Comparison of ENCODE assay signal across 12 cellular contexts in genomic region chr6:26441977-26442376, GRCh38. TPM values are rescaled to one million over a fixed set of nuclear protein-coding genes. Genes with fewer than 3 reads are reported as not detected.
DNase-seq lines count a peak whose midpoint lies in the region; ATAC-seq, FAIRE-seq and TF ChIP-seq lines count a peak whose summit lies in the region.
"Had no signal": no experiment of that assay in that cellular context is flagged by ENCODE, and none has a peak within 500 bp of the region (broad histone marks: within the 10 kb centered on the region; RNA-seq: fewer than 3 reads in every experiment).

No MANE protein-coding gene starts in this region.

- TF ChIP-seq EP300 in upper lobe of left lung (IDR thresholded peaks at IDR 0.05), result no peak

- no TSS peak for BruUV-seq in MCF 10A (replicated peaks; lab: Mats Ljungman, UMichigan)

- DNase-seq in breast epithelium (ENCODE audit: low spot score in 2 of 2), result no peak
- DNase-seq in MCF 10A (ENCODE audit: unreplicated experiment), result no peak
- no peak for DNase-seq in activated CD4-positive, alpha-beta memory T cell treated with anti-CD3 and anti-CD28 coated beads, Interleukin-2, amount 10 ng/mL, durations not matched to agents 7 days and 5 days
- DNase-seq in lower lobe of right lung, result no peak
- no peak for DNase-seq in upper lobe of left lung
- no peak for DNase-seq in right lobe of liver
- DNase-seq in D721Med (ENCODE audit: insufficient read length, low spot score), result no peak
- DNase-seq: AML-193, NCI-H510A had no signal

- CTCF ChIA-PET in MCF 10A (lab: Yijun Ruan, JAX), result no interaction called here
- CTCF ChIA-PET in activated CD4-positive, alpha-beta memory T cell treated with anti-CD3 and anti-CD28 coated beads, Interleukin-2, amount 10 ng/mL, durations not matched to agents 7 days and 5 days (lab: Charles Lee), result no interaction called here

- POLR2A ChIA-PET in MCF 10A (lab: Yijun Ruan, JAX), result interaction anchor here (1.0 to 1.3 kb wide), 2 partner anchors 11 to 31 kb away, joined by 3 to 4 read pairs; no protein-coding TSS in a partner anchor
- POLR2A ChIA-PET in activated CD4-positive, alpha-beta memory T cell treated with anti-CD3 and anti-CD28 coated beads, Interleukin-2, amount 10 ng/mL, durations not matched to agents 7 days and 5 days (lab: Charles Lee), result interaction anchor here (0.9 to 1.0 kb wide), 2 partner anchors 16 to 96 kb away, joined by 3 read pairs; no protein-coding TSS in a partner anchor

- no peak overlapping the region for H3K27ac Mint-ChIP-seq in MCF 10A (ENCODE audit: low read depth, unreplicated experiment)
- peak overlapping the region; percentile 42 for H3K27ac Mint-ChIP-seq in activated CD4-positive, alpha-beta memory T cell treated with anti-CD3 and anti-CD28 coated beads, Interleukin-2, amount 10 ng/mL, durations not matched to agents 7 days and 5 days

- no peaks in the 10 kb centered on the region for H3K9me3 ChIP-seq in breast epithelium
- H3K9me3 ChIP-seq in lower lobe of right lung, result no peaks in the 10 kb centered on the region
- no peaks in the 10 kb centered on the region for H3K9me3 ChIP-seq in upper lobe of left lung
- H3K9me3 ChIP-seq in right lobe of liver, result no peaks in the 10 kb centered on the region
- H3K9me3 ChIP-seq: SJSA1 had no signal

- H3K36me3 ChIP-seq in breast epithelium, result no peaks in the 10 kb centered on the region
- peaks cover 25% of the 10 kb centered on the region for H3K36me3 ChIP-seq in lower lobe of right lung
- peaks cover 0 to 11% (median 0%) of the 10 kb centered on the region in 4 donors for H3K36me3 ChIP-seq in upper lobe of left lung
- peaks cover 0 to 2% (median 0%) of the 10 kb centered on the region in 4 donors for H3K36me3 ChIP-seq in right lobe of liver

- no peaks in the 10 kb centered on the region for H3K27me3 ChIP-seq in breast epithelium
- no peaks in the 10 kb centered on the region for H3K27me3 ChIP-seq in lower lobe of right lung (ENCODE audit: low read depth)
- H3K27me3 ChIP-seq in upper lobe of left lung, result no peaks in the 10 kb centered on the region
- no peaks in the 10 kb centered on the region for H3K27me3 ChIP-seq in right lobe of liver
- H3K27me3 ChIP-seq: SJSA1 had no signal

- no peaks in the 10 kb centered on the region for H3K27me3 Mint-ChIP-seq in MCF 10A (ENCODE audit: insufficient read depth, unreplicated experiment)
- H3K27me3 Mint-ChIP-seq in activated CD4-positive, alpha-beta memory T cell treated with anti-CD3 and anti-CD28 coated beads, Interleukin-2, amount 10 ng/mL, durations not matched to agents 7 days and 5 days, result no peaks in the 10 kb centered on the region

- H3K4me3 ChIP-seq in breast epithelium (peak overlapping the region in 2 of 3 donors; percentile 8 to 37), lower lobe of right lung (peak overlapping the region; percentile 61), upper lobe of left lung (peak overlapping the region in 3 of 4 donors; percentile 51 to 67 (median 61)), right lobe of liver (no peak overlapping the region)
- H3K4me3 ChIP-seq: SJSA1 had no signal

- no peak for TF ChIP-seq POLR2A in breast epithelium (IDR thresholded peaks at IDR 0.05)
- TF ChIP-seq POLR2A in upper lobe of left lung (IDR thresholded peaks at IDR 0.05), result no peak
- TF ChIP-seq POLR2A in right lobe of liver (IDR thresholded peaks at IDR 0.05), result no peak

- H3K4me1 Mint-ChIP-seq in MCF 10A (ENCODE audit: insufficient read depth, unreplicated experiment), result peaks cover 15% of the 10 kb centered on the region
- H3K4me1 Mint-ChIP-seq in activated CD4-positive, alpha-beta memory T cell treated with anti-CD3 and anti-CD28 coated beads, Interleukin-2, amount 10 ng/mL, durations not matched to agents 7 days and 5 days, result peaks cover 60% of the 10 kb centered on the region

- ATAC-seq in lower lobe of right lung, result no peak
- ATAC-seq in upper lobe of left lung (ENCODE audit: low FRiP score in 2 of 2), result no peak
- no peak for ATAC-seq in right lobe of liver
- ATAC-seq in GM18907 (IDR thresholded peaks at IDR 0.05; ENCODE audit: unreplicated experiment), result no peak

- no peak overlapping the region for H3K4me3 Mint-ChIP-seq in MCF 10A (ENCODE audit: unreplicated experiment)
- H3K4me3 Mint-ChIP-seq in activated CD4-positive, alpha-beta memory T cell treated with anti-CD3 and anti-CD28 coated beads, Interleukin-2, amount 10 ng/mL, durations not matched to agents 7 days and 5 days, result peak overlapping the region; percentile 97

- intact Hi-C loops in breast epithelium (cut with DNase I; ENCODE audit: low total_unique reads), result no loop called here
- intact Hi-C loops in MCF 10A (cut with micrococcal nuclease), result loop anchor here (2.0 kb wide), 1 partner anchor 15 kb away; the partner anchor contains the start of gene BTN2A1
- intact Hi-C loops in lower lobe of right lung (cut with DNase I), result no loop called here
- intact Hi-C loops in right lobe of liver (cut with DNase I), result no loop called here

- peaks cover 13% of the 10 kb centered on the region for H3K36me3 Mint-ChIP-seq in MCF 10A (ENCODE audit: insufficient read depth, unreplicated experiment)
- peaks cover 53% of the 10 kb centered on the region for H3K36me3 Mint-ChIP-seq in activated CD4-positive, alpha-beta memory T cell treated with anti-CD3 and anti-CD28 coated beads, Interleukin-2, amount 10 ng/mL, durations not matched to agents 7 days and 5 days (ENCODE audit: low read depth)

- H3K27ac ChIP-seq in breast epithelium (no peak overlapping the region), lower lobe of right lung (no peak overlapping the region), upper lobe of left lung (peak overlapping the region in 2 of 4 donors; percentile 75 to 90), right lobe of liver (no peak overlapping the region)
- H3K27ac ChIP-seq: SJSA1 had no signal

- peaks cover 0 to 3% of the 10 kb centered on the region in 2 donors for H3K4me1 ChIP-seq in breast epithelium
- peaks cover 40% of the 10 kb centered on the region for H3K4me1 ChIP-seq in lower lobe of right lung
- H3K4me1 ChIP-seq in upper lobe of left lung, result peaks cover 21 to 33% (median 30%) of the 10 kb centered on the region in 4 donors
- H3K4me1 ChIP-seq in right lobe of liver, result peaks cover 0 to 11% (median 0%) of the 10 kb centered on the region in 4 donors

- WGBS in upper lobe of left lung, 2 donors, result 40 to 64% methylated on average over 5 of the region's 5 CpGs
- WGBS in right lobe of liver (ENCODE audit: insufficient coverage, low coverage, low lambda C conversion rate, missing lambda C conversion rate), result 47% methylated on average over 3 of the region's 5 CpGs

- H3K9me3 Mint-ChIP-seq in MCF 10A (ENCODE audit: unreplicated experiment), result no peaks in the 10 kb centered on the region
- H3K9me3 Mint-ChIP-seq in activated CD4-positive, alpha-beta memory T cell treated with anti-CD3 and anti-CD28 coated beads, Interleukin-2, amount 10 ng/mL, durations not matched to agents 7 days and 5 days, result no peaks in the 10 kb centered on the region

- no peak for FAIRE-seq in D721Med (lab: Jason Lieb, UNC)

- TF ChIP-seq CTCF in breast epithelium (IDR thresholded peaks at IDR 0.05) (no peak), MCF 10A (IDR thresholded peaks at IDR 0.05; ENCODE audit: unreplicated experiment) (no peak), lower lobe of right lung (IDR thresholded peaks at IDR 0.05) (no peak), upper lobe of left lung (IDR thresholded peaks at IDR 0.05) (no peak), right lobe of liver (IDR thresholded peaks at IDR 0.05) (no peak), D721Med (IDR thresholded peaks at IDR 0.05; ENCODE audit: insufficient read depth, missing control alignments) (no peak)

RNA-seq across cellular contexts. Expression of gene BTN3A3, which starts 1.7 kb away (rescaled TPM):
- 10 to 100 TPM in 2 of 3 donors, 1 to 10 TPM in 1; 7.4 to 18.0 (median 12.5) TPM for total RNA-seq in breast epithelium
- 7.4 and 9.8 TPM in 2 replicates for total RNA-seq in MCF 10A (2022)
- total RNA-seq in activated CD4-positive, alpha-beta memory T cell treated with anti-CD3 and anti-CD28 coated beads, Interleukin-2, amount 10 ng/mL, durations not matched to agents 7 days and 5 days, result 10 to 100 TPM; 63.5 to 63.6 TPM
- 60.2 TPM for total RNA-seq in lower lobe of right lung
- 10 to 100 TPM; 18.7 to 51.3 (median 38.0) TPM for total RNA-seq in upper lobe of left lung
- total RNA-seq in right lobe of liver, result 10 to 100 TPM in 3 of 6 experiments, 1 to 10 TPM in 3; 5.2 to 13.8 (median 9.1) TPM

RNA-seq across cellular contexts. Expression of gene BTN2A1, which starts 15.8 kb away (rescaled TPM):
- total RNA-seq in breast epithelium, result 10 to 100 TPM; 10.6 to 19.6 (median 14.1) TPM
- 14.6 and 16.9 TPM in 2 replicates for total RNA-seq in MCF 10A (2022)
- 10 to 100 TPM; 28.2 to 31.0 TPM for total RNA-seq in activated CD4-positive, alpha-beta memory T cell treated with anti-CD3 and anti-CD28 coated beads, Interleukin-2, amount 10 ng/mL, durations not matched to agents 7 days and 5 days
- 27.0 TPM for total RNA-seq in lower lobe of right lung
- total RNA-seq in upper lobe of left lung, result 10 to 100 TPM; 17.2 to 34.6 (median 21.2) TPM
- total RNA-seq in right lobe of liver, result 1 to 10 TPM; 3.6 to 8.3 (median 5.2) TPM

RNA-seq across cellular contexts. Expression of gene BTN3A1, which starts 39.9 kb away (rescaled TPM):
- total RNA-seq in breast epithelium (10 to 100 TPM in 2 of 3 donors, 1 to 10 TPM in 1; 9.1 to 23.4 (median 12.8) TPM), MCF 10A (2022) (8.0 and 15.5 TPM in 2 replicates), lower lobe of right lung (53.2 TPM), upper lobe of left lung (10 to 100 TPM; 24.9 to 55.8 (median 34.6) TPM), right lobe of liver (10 to 100 TPM in 4 of 6 experiments, 1 to 10 TPM in 2; 9.0 to 15.9 (median 10.6) TPM)
- 100 to 1,000 TPM; 100 to 103 TPM for total RNA-seq in activated CD4-positive, alpha-beta memory T cell treated with anti-CD3 and anti-CD28 coated beads, Interleukin-2, amount 10 ng/mL, durations not matched to agents 7 days and 5 days

RNA-seq across cellular contexts. Expression of gene BTN1A1, which starts 58.1 kb away (rescaled TPM):
- total RNA-seq in breast epithelium (not detected), MCF 10A (2022) (not detected in 2 replicates), lower lobe of right lung (not detected), upper lobe of left lung (not detected), right lobe of liver (not detected)
- not detected for total RNA-seq in activated CD4-positive, alpha-beta memory T cell treated with anti-CD3 and anti-CD28 coated beads, Interleukin-2, amount 10 ng/mL, durations not matched to agents 7 days and 5 days
- total RNA-seq: pulmonary artery endothelial cell, SJSA1 had no signal

RNA-seq across cellular contexts. Expression of gene BTN2A2, which starts 59.1 kb away (rescaled TPM):
- total RNA-seq in breast epithelium (10 to 100 TPM in 2 of 3 donors, 1 to 10 TPM in 1; 4.8 to 18.7 (median 11.5) TPM), MCF 10A (2022) (6.7 and 8.7 TPM in 2 replicates), lower lobe of right lung (33.6 TPM), upper lobe of left lung (10 to 100 TPM; 12.2 to 59.7 (median 26.3) TPM), right lobe of liver (1 to 10 TPM; 1.9 to 5.3 (median 3.7) TPM)
- 10 to 100 TPM; 23.4 to 25.7 TPM for total RNA-seq in activated CD4-positive, alpha-beta memory T cell treated with anti-CD3 and anti-CD28 coated beads, Interleukin-2, amount 10 ng/mL, durations not matched to agents 7 days and 5 days

Comparison
In these comparisons a context has a peak if more than half of its experiments do, and no peak if none do; other contexts are left out.
1. H3K4me3 ChIP-seq: peak in breast epithelium (2 of 3), lower lobe of right lung (single experiment) and upper lobe of left lung (3 of 4); none in right lobe of liver (0 of 3).